In genomic region chr14:63470877-63471565, GRCh38 we compare ENCODE assay signal across 7 cellular contexts.
A peak's percentile ranks its signal among the peaks of the same experiment; 100 is the strongest.
DNase-seq lines count a peak whose midpoint lies in the region; ATAC-seq and TF ChIP-seq lines count a peak whose summit lies in the region.

No MANE protein-coding gene starts in this region.

- DNase-seq in H4 (ENCODE audit: low spot score) (peak; percentile 48), LHCN-M2 (ENCODE audit: low read depth) (peak; percentile 61), cardiac fibroblast (ENCODE audit: low read depth in 2 of 2) (peak; percentile 65 to 78), renal cortical epithelial cell (ENCODE audit: low read depth) (peak; percentile 95), NCI-H1417 treated with DMSO at 0.1 percent for 48 hours (lab: John Stamatoyannopoulos, UW) (no peak)
- no peak for DNase-seq in activated CD8-positive, alpha-beta memory T cell treated with anti-CD3 and anti-CD28 coated beads, Interleukin-2, amount 50 U/mL, for 48 hours

- no peak overlapping the region for H3K4me3 ChIP-seq in cardiac fibroblast (replicated peaks in 1 of 2; ENCODE audit: low read depth in 2 of 2, low read length in 2 of 2)

- ATAC-seq in GM18508 (IDR thresholded peaks at IDR 0.05; ENCODE audit: insufficient read depth, unreplicated experiment): peak; percentile 84

- TF ChIP-seq CTCF in cardiac fibroblast (IDR thresholded peaks at IDR 0.05; ENCODE audit: low read depth, low read length): no peak

Comparison
In these comparisons a context has a peak if more than half of its experiments do, and no peak if none do; other contexts are left out.
1. DNase-seq: peak in H4 (single experiment), LHCN-M2 (single experiment), cardiac fibroblast (2 of 2) and renal cortical epithelial cell (single experiment); none in activated CD8-positive, alpha-beta memory T cell treated with anti-CD3 and anti-CD28 coated beads, Interleukin-2, amount 50 U/mL, for 48 hours (single experiment) and NCI-H1417 treated with DMSO at 0.1 percent for 48 hours (single experiment).